In genomic region chr15:25737218-25737643, GRCh38 we compare ENCODE assay signal across 16 cellular contexts.
DNase-seq lines count a peak whose midpoint lies in the region; ATAC-seq, FAIRE-seq and TF ChIP-seq lines count a peak whose summit lies in the region.
"Had no signal": no experiment of that assay in that cellular context is flagged by ENCODE, and none has a peak within 500 bp of the region (broad histone marks: within the 10 kb centered on the region; RNA-seq: fewer than 3 reads in every experiment).

No MANE protein-coding gene starts in this region.

- no peak for TF ChIP-seq POLR2A in gastrocnemius medialis (IDR thresholded peaks at IDR 0.05)

- in situ Hi-C loops in gastrocnemius medialis (cut with MboI; ENCODE audit: low sequenced_read_pairs in 4 of 4) (no loop called here), GM13976 (cut with MboI; ENCODE audit: low sequenced_read_pairs, unreplicated experiment) (no loop called here)

- H3K27ac ChIP-seq in coronary artery (peak overlapping the region; percentile 89 to 91), right atrium auricular region (peak overlapping the region; percentile 31 to 38), gastrocnemius medialis (peak overlapping the region in 3 of 4 donors; percentile 33 to 61 (median 41)), small intestine (ENCODE audit: low read depth in 1 of 2, low read length in 1 of 2) (peak overlapping the region in 1 of 2 donors; percentile 50)

- FAIRE-seq in small intestine (lab: Jason Lieb, UNC), result no peak
- FAIRE-seq: colon had no signal

- peak; percentile 34 to 82 for ATAC-seq in gastrocnemius medialis
- ATAC-seq: GM23338, mucosa of descending colon had no signal

- H3K27me3 ChIP-seq in right atrium auricular region, result no peaks in the 10 kb centered on the region
- H3K27me3 ChIP-seq in gastrocnemius medialis, result no peaks in the 10 kb centered on the region
- no peaks in the 10 kb centered on the region for H3K27me3 ChIP-seq in small intestine (ENCODE audit: control insufficient read depth in 2 of 2, insufficient read depth in 2 of 2, low read length in 2 of 2)

- TF ChIP-seq CTCF in AG10803 (conservative IDR thresholded peaks at IDR 0.05; ENCODE audit: low read length) (no peak), coronary artery (IDR thresholded peaks at IDR 0.05) (no peak), right atrium auricular region (IDR thresholded peaks at IDR 0.05) (no peak), gastrocnemius medialis (IDR thresholded peaks at IDR 0.05 in 4 of 5, conservative IDR thresholded peaks at IDR 0.05 in 1 of 5) (no peak), GM13976 (IDR thresholded peaks at IDR 0.05; ENCODE audit: borderline replicate concordance, control extremely low read depth, extremely low read depth, insufficient read depth, missing control alignments) (no peak)

- peaks cover 0 to 27% of the 10 kb centered on the region in 2 donors for H3K4me1 ChIP-seq in right atrium auricular region
- H3K4me1 ChIP-seq in gastrocnemius medialis, result peaks cover 11 to 13% of the 10 kb centered on the region in 2 donors
- H3K4me1 ChIP-seq in small intestine (ENCODE audit: control insufficient read depth in 2 of 2, insufficient read depth in 1 of 2, low read depth in 1 of 2, low read length in 1 of 2), result no peaks in the 10 kb centered on the region

- peak; percentile 9 for DNase-seq in AG10803 (ENCODE audit: low read depth)
- DNase-seq in coronary artery (ENCODE audit: low spot score), result peak; percentile 90
- DNase-seq in right atrium auricular region (ENCODE audit: low spot score), result no peak
- peak in 1 of 2 donors; percentile 36 for DNase-seq in gastrocnemius medialis
- no peak for DNase-seq in GM13976 (ENCODE audit: low spot score)
- DNase-seq in kidney tubule cell (ENCODE audit: low spot score), result no peak
- no peak for DNase-seq in small intestine
- no peak for DNase-seq in stimulated activated CD4-positive, alpha-beta T cell treated with anti-CD3 and anti-CD28 coated beads, Interleukin-2, amount 100 ng/mL, for 24 hours
- DNase-seq: activated naive CD8-positive, alpha-beta T cell treated with anti-CD3 and anti-CD28 coated beads for 36 hours; mucosa of descending colon; NCI-H1417 treated with DMSO at 0.1 percent for 48 hours; NCI-H446; stimulated activated naive CD4-positive, alpha-beta T cell; SW 1271 had no signal

- intact Hi-C loops in gastrocnemius medialis (cut with DNase I; ENCODE audit: low total_unique reads), result no loop called here

- H3K4me3 ChIP-seq in AG10803 (ENCODE audit: low read length) (no peak overlapping the region), coronary artery (peak overlapping the region; percentile 30), right atrium auricular region (no peak overlapping the region), gastrocnemius medialis (no peak overlapping the region), small intestine (ENCODE audit: low read depth in 1 of 2, low read length in 2 of 2) (no peak overlapping the region)
- H3K4me3 ChIP-seq: GM23338, mucosa of descending colon had no signal

- H3K9me3 ChIP-seq in right atrium auricular region (no peaks in the 10 kb centered on the region), gastrocnemius medialis (no peaks in the 10 kb centered on the region), small intestine (ENCODE audit: control insufficient read depth, low read depth) (peaks cover 2% of the 10 kb centered on the region)

- 45 to 51% (median 49%) methylated on average over 4 of the region's 4 CpGs for WGBS in small intestine, 3 donors

- H3K36me3 ChIP-seq in right atrium auricular region (no peaks in the 10 kb centered on the region), gastrocnemius medialis (no peaks in the 10 kb centered on the region), small intestine (ENCODE audit: control insufficient read depth in 2 of 2, insufficient read depth in 2 of 2, low read length in 2 of 2) (no peaks in the 10 kb centered on the region)

Comparison
In these comparisons a context has a peak if more than half of its experiments do, and no peak if none do; other contexts are left out.
1. DNase-seq: peak in AG10803 (single experiment) and coronary artery (single experiment); none in right atrium auricular region (single experiment), GM13976 (single experiment), kidney tubule cell (single experiment), small intestine (single experiment) and stimulated activated CD4-positive, alpha-beta T cell treated with anti-CD3 and anti-CD28 coated beads, Interleukin-2, amount 100 ng/mL, for 24 hours (0 of 2).